8 cellular contexts compared by ENCODE assay signal in the genomic region with DNA sequence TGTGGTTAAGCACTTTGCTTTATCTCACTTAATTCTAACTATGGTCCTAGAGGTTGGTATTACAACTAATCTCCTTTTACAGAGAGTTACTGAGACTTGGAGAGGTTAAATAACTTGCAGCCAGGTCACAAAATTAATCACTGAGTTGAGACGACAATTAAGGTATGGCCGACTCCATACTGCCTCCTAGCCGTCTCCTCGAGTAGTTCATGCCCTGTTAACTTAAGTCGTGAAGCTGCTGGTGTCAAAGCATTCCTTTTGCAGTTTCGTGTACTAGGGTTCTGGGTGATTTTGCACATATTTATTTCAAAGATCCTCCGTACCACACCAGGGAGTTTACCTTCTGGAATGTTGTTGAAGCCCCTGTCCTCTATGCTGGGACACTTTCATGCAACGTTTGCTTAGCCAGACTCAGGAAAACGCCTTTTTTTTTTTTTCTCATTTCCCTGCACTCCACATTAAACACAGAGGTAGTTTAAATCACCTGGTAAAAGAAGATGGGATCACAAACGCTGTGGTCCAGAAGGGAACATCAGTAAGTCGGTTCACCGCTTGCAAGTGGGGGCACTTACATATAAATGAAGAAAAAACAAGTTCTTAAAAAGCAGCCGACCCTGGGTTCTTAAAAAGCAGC. TPM values are rescaled to one million over a fixed set of nuclear protein-coding genes. Genes with fewer than 3 reads are reported as not detected.
DNase-seq lines count a peak whose midpoint lies in the region; ATAC-seq and TF ChIP-seq lines count a peak whose summit lies in the region.

No MANE protein-coding gene starts in this region.

- DNase-seq in COR-L47 (lab: John Stamatoyannopoulos, UW) (peak; percentile 19), Panc1 (ENCODE audit: low read depth, low spot score) (peak; percentile 84), fibroblast of lung (ENCODE audit: low read depth in 2 of 2) (peak; percentile 80 to 83), nephron progenitor cell (peak; percentile 67)
- peak; percentile 72 to 76 for DNase-seq in activated T-cell treated with anti-CD3 and anti-CD28 coated beads, Interleukin-2, amount 50 U/mL, for 72 hours

- peaks cover 27% of the 10 kb centered on the region for H3K4me1 Mint-ChIP-seq in activated T-cell treated with anti-CD3 and anti-CD28 coated beads, Interleukin-2, amount 50 U/mL, for 72 hours (ENCODE audit: low read depth)
- peaks cover 40% of the 10 kb centered on the region for H3K4me1 Mint-ChIP-seq in nephron progenitor cell

- H3K4me2 ChIP-seq in fibroblast of lung (ENCODE audit: extremely low read depth, insufficient read depth, low read length) = peak overlapping the region; percentile 82

- POLR2A ChIA-PET in Panc1 (lab: Charles Lee) = interaction anchor here (0.5 to 0.6 kb wide), 2 partner anchors 18 to 1247 kb away, joined by 4 to 6 read pairs; no protein-coding TSS in a partner anchor

- H3K36me3 Mint-ChIP-seq in activated T-cell treated with anti-CD3 and anti-CD28 coated beads, Interleukin-2, amount 50 U/mL, for 72 hours (ENCODE audit: insufficient read depth in 2 of 2) = peaks cover 3 to 4% of the 10 kb centered on the region in 2 donors
- H3K36me3 Mint-ChIP-seq in nephron progenitor cell (ENCODE audit: low read depth) = no peaks in the 10 kb centered on the region

- H3K9ac ChIP-seq in HUES64 (ENCODE audit: low read depth, low read length) (peak overlapping the region; percentile 76), fibroblast of lung (ENCODE audit: insufficient read depth, low read length) (peak overlapping the region; percentile 79)

- peaks cover 37% of the 10 kb centered on the region for H3K79me2 ChIP-seq in fibroblast of lung (ENCODE audit: control insufficient read depth, insufficient read depth, low read length)

- in situ Hi-C loops in Panc1 (cut with HindIII; ENCODE audit: low pct_unique_long_range_greater_than_20kb, low sequenced_read_pairs) = no loop called here

- peak; percentile 18 for ATAC-seq in GM21367 (IDR thresholded peaks at IDR 0.05; ENCODE audit: unreplicated experiment)
- no peak for ATAC-seq in Panc1
- peak; percentile 15 to 25 for ATAC-seq in activated T-cell treated with anti-CD3 and anti-CD28 coated beads, Interleukin-2, amount 50 U/mL, for 72 hours (replicated peaks in 1 of 2)

- H3K27ac Mint-ChIP-seq in activated T-cell treated with anti-CD3 and anti-CD28 coated beads, Interleukin-2, amount 50 U/mL, for 72 hours = peak overlapping the region; percentile 97
- H3K27ac Mint-ChIP-seq in nephron progenitor cell = peak overlapping the region; percentile 89

- TF ChIP-seq CTCF in Panc1 (IDR thresholded peaks at IDR 0.05) (peak; percentile 92), fibroblast of lung (conservative IDR thresholded peaks at IDR 0.05 in 1 of 2, IDR thresholded peaks at IDR 0.05 in 1 of 2; ENCODE audit: low read depth in 1 of 2, low read length in 2 of 2) (peak; percentile 82 to 93), nephron progenitor cell (IDR thresholded peaks at IDR 0.05) (peak; percentile 73)

- H3K9me3 Mint-ChIP-seq in activated T-cell treated with anti-CD3 and anti-CD28 coated beads, Interleukin-2, amount 50 U/mL, for 72 hours = no peaks in the 10 kb centered on the region
- no peaks in the 10 kb centered on the region for H3K9me3 Mint-ChIP-seq in nephron progenitor cell

- H3K4me1 ChIP-seq in HUES64 (ENCODE audit: insufficient read depth, low read length) (peaks cover 22% of the 10 kb centered on the region), Panc1 (ENCODE audit: control insufficient read depth, insufficient read depth, low read length) (peaks cover 23% of the 10 kb centered on the region; the same call in 1 of the 2 replicates), fibroblast of lung (ENCODE audit: control insufficient read depth, extremely low read depth, insufficient read depth, low read length) (no peaks in the 10 kb centered on the region)

- 2% methylated on average over 13 of the region's 13 CpGs for WGBS in HUES64

- no peaks in the 10 kb centered on the region for H4K20me1 ChIP-seq in fibroblast of lung (ENCODE audit: control insufficient read depth, extremely low read depth, insufficient read depth, low read length)

- peak overlapping the region; percentile 79 for H3K4me3 ChIP-seq in HUES64 (ENCODE audit: low read length)
- H3K4me3 ChIP-seq in Panc1 (ENCODE audit: low read depth in 2 of 2, low read length in 2 of 2) = peak overlapping the region; percentile 87 to 88
- peak overlapping the region; percentile 70 to 83 (median 76) for H3K4me3 ChIP-seq in fibroblast of lung (replicated peaks in 1 of 4; ENCODE audit: control extremely low read depth in 1 of 4, insufficient read depth in 1 of 4, low read depth in 3 of 4, low read length in 4 of 4)

- H3K27me3 Mint-ChIP-seq in activated T-cell treated with anti-CD3 and anti-CD28 coated beads, Interleukin-2, amount 50 U/mL, for 72 hours (ENCODE audit: low read depth) = no peaks in the 10 kb centered on the region
- H3K27me3 Mint-ChIP-seq in nephron progenitor cell (ENCODE audit: low read depth, poor library complexity) = no peaks in the 10 kb centered on the region

- H3K9me3 ChIP-seq in HUES64 (ENCODE audit: insufficient read depth, low read depth, low read length) (no peaks in the 10 kb centered on the region), Panc1 (ENCODE audit: control insufficient read depth, insufficient read depth, low read depth, low read length) (no peaks in the 10 kb centered on the region), fibroblast of lung (ENCODE audit: control insufficient read depth, insufficient read depth, low read depth, low read length) (no peaks in the 10 kb centered on the region)

- peak overlapping the region; percentile 74; the same call in 1 of the 2 replicates for H3K27ac ChIP-seq in HUES64 (ENCODE audit: low read depth, low read length)
- H3K27ac ChIP-seq in Panc1 (ENCODE audit: low read length) = peak overlapping the region; percentile 93
- H3K27ac ChIP-seq in fibroblast of lung (ENCODE audit: insufficient read depth, low read length) = peak overlapping the region; percentile 53
- peak overlapping the region; percentile 69 for H3K27ac ChIP-seq in temporal lobe (ENCODE audit: low read depth, low read length)

- H3K27me3 ChIP-seq in HUES64 (ENCODE audit: insufficient read depth, low read length) (no peaks in the 10 kb centered on the region), Panc1 (ENCODE audit: control insufficient read depth, insufficient read depth, low read length) (no peaks in the 10 kb centered on the region), fibroblast of lung (ENCODE audit: control insufficient read depth, insufficient read depth, low read length) (no peaks in the 10 kb centered on the region)

- no TSS peak for BruUV-seq in Panc1 (replicated peaks; lab: Mats Ljungman, UMichigan)

- intact Hi-C loops in Panc1 (cut with micrococcal nuclease; ENCODE audit: unreplicated experiment) = loop anchor here (10.0 kb wide), 2 partner anchors 309 to 541 kb away; no protein-coding TSS in a partner anchor

- no peaks in the 10 kb centered on the region for H3K36me3 ChIP-seq in HUES64 (ENCODE audit: insufficient read depth, low read length)
- no peaks in the 10 kb centered on the region for H3K36me3 ChIP-seq in Panc1 (ENCODE audit: control insufficient read depth, insufficient read depth, low read length)
- no peaks in the 10 kb centered on the region for H3K36me3 ChIP-seq in fibroblast of lung (ENCODE audit: control insufficient read depth, insufficient read depth, low read length)

- H2AFZ ChIP-seq in fibroblast of lung (ENCODE audit: low read length) = peak overlapping the region; percentile 70

- peak overlapping the region; percentile 97 to 100 for H3K4me3 Mint-ChIP-seq in activated T-cell treated with anti-CD3 and anti-CD28 coated beads, Interleukin-2, amount 50 U/mL, for 72 hours
- peak overlapping the region; percentile 98 for H3K4me3 Mint-ChIP-seq in nephron progenitor cell

- CTCF ChIA-PET in Panc1 (lab: Charles Lee) = interaction anchor here (0.7 kb wide), 2 partner anchors 84 to 239 kb away, joined by 3 read pairs; a partner anchor contains a TSS

RNA-seq across cellular contexts. Expression of a gene that starts 0.6 kb away (rescaled TPM):
- polyA plus RNA-seq in HUES64 (2013, experiment 1 of 2) = 6.9 TPM
- polyA plus RNA-seq in HUES64 (2013, experiment 2 of 2) = 8.4 TPM
- total RNA-seq in Panc1 (2021; ENCODE audit: unreplicated experiment) (53.0 TPM), fibroblast of lung (72.9 and 90.5 TPM in 2 replicates), temporal lobe (12.8 TPM)
- 19.3 TPM for polyA plus RNA-seq in Panc1 (2012; ENCODE audit: insufficient read length)
- 10 to 100 TPM; 55.9 to 64.9 TPM for total RNA-seq in activated T-cell treated with anti-CD3 and anti-CD28 coated beads, Interleukin-2, amount 50 U/mL, for 72 hours
- polyA plus RNA-seq in fibroblast of lung = 98.2 and 207 TPM in 2 replicates
- 38.4 and 71.4 TPM in 2 replicates for polyA plus RNA-seq in fibroblast of lung (2012)
- 4.6 and 15.7 TPM in 2 replicates for polyA minus RNA-seq in fibroblast of lung (ENCODE audit: low replicate concordance)

Comparison
In these comparisons a context has a peak if more than half of its experiments do, and no peak if none do; other contexts are left out.
1. DNase-seq: peak in every context shown above with its lines; median percentile 84 in Panc1; 82 in fibroblast of lung; 74 in activated T-cell treated with anti-CD3 and anti-CD28 coated beads, Interleukin-2, amount 50 U/mL, for 72 hours; 67 in nephron progenitor cell; 19 in COR-L47.